8 cellular contexts compared by ENCODE assay signal in the genomic region with DNA sequence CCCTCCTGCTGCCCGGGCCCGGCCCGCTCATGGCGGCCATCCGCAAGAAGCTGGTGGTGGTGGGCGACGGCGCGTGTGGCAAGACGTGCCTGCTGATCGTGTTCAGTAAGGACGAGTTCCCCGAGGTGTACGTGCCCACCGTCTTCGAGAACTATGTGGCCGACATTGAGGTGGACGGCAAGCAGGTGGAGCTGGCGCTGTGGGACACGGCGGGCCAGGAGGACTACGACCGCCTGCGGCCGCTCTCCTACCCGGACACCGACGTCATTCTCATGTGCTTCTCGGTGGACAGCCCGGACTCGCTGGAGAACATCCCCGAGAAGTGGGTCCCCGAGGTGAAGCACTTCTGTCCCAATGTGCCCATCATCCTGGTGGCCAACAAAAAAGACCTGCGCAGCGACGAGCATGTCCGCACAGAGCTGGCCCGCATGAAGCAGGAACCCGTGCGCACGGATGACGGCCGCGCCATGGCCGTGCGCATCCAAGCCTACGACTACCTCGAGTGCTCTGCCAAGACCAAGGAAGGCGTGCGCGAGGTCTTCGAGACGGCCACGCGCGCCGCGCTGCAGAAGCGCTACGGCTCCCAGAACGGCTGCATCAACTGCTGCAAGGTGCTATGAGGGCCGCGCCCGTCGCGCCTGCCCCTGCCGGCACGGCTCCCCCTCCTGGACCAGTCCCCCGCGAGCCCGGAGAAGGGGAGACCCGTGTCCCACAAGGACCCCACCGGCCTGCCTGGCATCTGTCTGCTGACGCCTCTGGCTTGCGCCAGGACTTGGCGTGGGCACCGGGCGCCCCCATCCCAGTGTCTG. TPM values are rescaled to one million over a fixed set of nuclear protein-coding genes. Genes with fewer than 3 reads are reported as not detected.
DNase-seq lines count a peak whose midpoint lies in the region; ATAC-seq and TF ChIP-seq lines count a peak whose summit lies in the region.

No MANE protein-coding gene starts in this region.

- H3K4me1 Mint-ChIP-seq in activated CD8-positive, alpha-beta T cell treated with anti-CD3 and anti-CD28 coated beads for 36 hours (ENCODE audit: low read depth): peaks cover 8% of the 10 kb centered on the region
- peaks cover 0 to 7% of the 10 kb centered on the region in 2 donors for H3K4me1 Mint-ChIP-seq in natural killer cell treated with Interleukin-12 subunit alpha and Interleukin-12 subunit beta and Interleukin-15 and Interleukin-18, amount 100 ng/mL, for 72 hours (ENCODE audit: low read depth in 2 of 2)

- H3K4me3 ChIP-seq in HUES64 (ENCODE audit: low read length) (peak overlapping the region; percentile 90), fibroblast of lung (replicated peaks in 1 of 4; ENCODE audit: control extremely low read depth in 1 of 4, insufficient read depth in 1 of 4, low read depth in 3 of 4, low read length in 4 of 4) (peak overlapping the region; percentile 71 to 91 (median 76))

- peaks cover 6% of the 10 kb centered on the region for H4K20me1 ChIP-seq in fibroblast of lung (ENCODE audit: control insufficient read depth, extremely low read depth, insufficient read depth, low read length)

- peaks cover 2% of the 10 kb centered on the region; the same call in 1 of the 2 replicates for H3K36me3 ChIP-seq in HUES64 (ENCODE audit: insufficient read depth, low read length)
- peaks cover 6% of the 10 kb centered on the region for H3K36me3 ChIP-seq in fibroblast of lung (ENCODE audit: control insufficient read depth, insufficient read depth, low read length)

- H3K9me3 ChIP-seq in HUES64 (ENCODE audit: insufficient read depth, low read depth, low read length): no peaks in the 10 kb centered on the region
- no peaks in the 10 kb centered on the region for H3K9me3 ChIP-seq in fibroblast of lung (ENCODE audit: control insufficient read depth, insufficient read depth, low read depth, low read length)

- DNase-seq in COLO668 (lab: John Stamatoyannopoulos, UW; ENCODE audit: unreplicated experiment) (peak; percentile 67), fibroblast of lung (ENCODE audit: low read depth in 2 of 2) (peak; percentile 49 to 54), NOMO-1 treated with dmso at 0.1 percent for 144 hours (lab: John Stamatoyannopoulos, UW; ENCODE audit: unreplicated experiment) (no peak), putamen (ENCODE audit: low spot score) (no peak)
- peak; percentile 43 for DNase-seq in activated CD8-positive, alpha-beta T cell treated with anti-CD3 and anti-CD28 coated beads for 36 hours
- DNase-seq in natural killer cell treated with Interleukin-12 subunit alpha and Interleukin-12 subunit beta and Interleukin-15 and Interleukin-18, amount 100 ng/mL, for 72 hours (ENCODE audit: low spot score): no peak

- peaks cover 4% of the 10 kb centered on the region for H3K36me3 Mint-ChIP-seq in activated CD8-positive, alpha-beta T cell treated with anti-CD3 and anti-CD28 coated beads for 36 hours (ENCODE audit: low read depth)
- H3K36me3 Mint-ChIP-seq in natural killer cell treated with Interleukin-12 subunit alpha and Interleukin-12 subunit beta and Interleukin-15 and Interleukin-18, amount 100 ng/mL, for 72 hours: no peaks in the 10 kb centered on the region

- CTCF ChIA-PET in activated CD8-positive, alpha-beta T cell treated with anti-CD3 and anti-CD28 coated beads for 36 hours (lab: Charles Lee): interaction anchor here (1.1 to 10.2 kb wide), 12 partner anchors 10 to 474 kb away, joined by 3 to 117 read pairs (median 4); partner anchors contain the start of genes HS1BP3 and SDC1

- POLR2A ChIA-PET in activated CD8-positive, alpha-beta T cell treated with anti-CD3 and anti-CD28 coated beads for 36 hours (lab: Charles Lee): interaction anchor here (0.6 to 2.7 kb wide), 17 partner anchors 10 to 227 kb away, joined by 3 to 14 read pairs (median 4); partner anchors contain the start of gene HS1BP3

- no peak for TF ChIP-seq CTCF in activated CD8-positive, alpha-beta T cell treated with anti-CD3 and anti-CD28 coated beads for 36 hours (IDR thresholded peaks at IDR 0.05)
- TF ChIP-seq CTCF in fibroblast of lung (conservative IDR thresholded peaks at IDR 0.05 in 1 of 2, IDR thresholded peaks at IDR 0.05 in 1 of 2; ENCODE audit: low read depth in 1 of 2, low read length in 2 of 2): no peak

- H3K9ac ChIP-seq in HUES64 (ENCODE audit: low read depth, low read length): peak overlapping the region; percentile 81
- peak overlapping the region; percentile 98 for H3K9ac ChIP-seq in fibroblast of lung (ENCODE audit: insufficient read depth, low read length)

- H3K27ac ChIP-seq in HUES64 (ENCODE audit: low read depth, low read length) (peak overlapping the region; percentile 66; the same call in 1 of the 2 replicates), fibroblast of lung (ENCODE audit: insufficient read depth, low read length) (peak overlapping the region; percentile 93)

- peak; percentile 11 for ATAC-seq in GM19372 (IDR thresholded peaks at IDR 0.05; ENCODE audit: low read depth, unreplicated experiment)
- peak; percentile 3 for ATAC-seq in activated CD8-positive, alpha-beta T cell treated with anti-CD3 and anti-CD28 coated beads for 36 hours
- peak in 1 of 2 donors; percentile 28 for ATAC-seq in natural killer cell treated with Interleukin-12 subunit alpha and Interleukin-12 subunit beta and Interleukin-15 and Interleukin-18, amount 100 ng/mL, for 72 hours

- intact Hi-C loops in activated CD8-positive, alpha-beta T cell treated with anti-CD3 and anti-CD28 coated beads for 36 hours (cut with micrococcal nuclease): no loop called here

- peak overlapping the region; percentile 86 for H3K4me2 ChIP-seq in fibroblast of lung (ENCODE audit: extremely low read depth, insufficient read depth, low read length)

- H3K27me3 ChIP-seq in HUES64 (ENCODE audit: insufficient read depth, low read length): peaks cover 72% of the 10 kb centered on the region
- H3K27me3 ChIP-seq in fibroblast of lung (ENCODE audit: control insufficient read depth, insufficient read depth, low read length): no peaks in the 10 kb centered on the region

- peaks cover 48% of the 10 kb centered on the region for H3K4me1 ChIP-seq in HUES64 (ENCODE audit: insufficient read depth, low read length)
- peaks cover 25% of the 10 kb centered on the region for H3K4me1 ChIP-seq in fibroblast of lung (ENCODE audit: control insufficient read depth, extremely low read depth, insufficient read depth, low read length)

- H3K9me3 Mint-ChIP-seq in activated CD8-positive, alpha-beta T cell treated with anti-CD3 and anti-CD28 coated beads for 36 hours: no peaks in the 10 kb centered on the region
- H3K9me3 Mint-ChIP-seq in natural killer cell treated with Interleukin-12 subunit alpha and Interleukin-12 subunit beta and Interleukin-15 and Interleukin-18, amount 100 ng/mL, for 72 hours: no peaks in the 10 kb centered on the region

- under 1% methylated on average over 78 of the region's 78 CpGs for WGBS in HUES64

- peak overlapping the region; percentile 80 for H3K4me3 Mint-ChIP-seq in activated CD8-positive, alpha-beta T cell treated with anti-CD3 and anti-CD28 coated beads for 36 hours
- peak overlapping the region; percentile 90 for H3K4me3 Mint-ChIP-seq in natural killer cell treated with Interleukin-12 subunit alpha and Interleukin-12 subunit beta and Interleukin-15 and Interleukin-18, amount 100 ng/mL, for 72 hours

- peak overlapping the region; percentile 64 for H3K27ac Mint-ChIP-seq in activated CD8-positive, alpha-beta T cell treated with anti-CD3 and anti-CD28 coated beads for 36 hours
- H3K27ac Mint-ChIP-seq in natural killer cell treated with Interleukin-12 subunit alpha and Interleukin-12 subunit beta and Interleukin-15 and Interleukin-18, amount 100 ng/mL, for 72 hours: peak overlapping the region; percentile 33 to 60

- peaks cover 6% of the 10 kb centered on the region for H3K27me3 Mint-ChIP-seq in activated CD8-positive, alpha-beta T cell treated with anti-CD3 and anti-CD28 coated beads for 36 hours
- peaks cover 0 to 8% of the 10 kb centered on the region in 2 donors for H3K27me3 Mint-ChIP-seq in natural killer cell treated with Interleukin-12 subunit alpha and Interleukin-12 subunit beta and Interleukin-15 and Interleukin-18, amount 100 ng/mL, for 72 hours

- H2AFZ ChIP-seq in fibroblast of lung (ENCODE audit: low read length): no peak overlapping the region

- H3K79me2 ChIP-seq in fibroblast of lung (ENCODE audit: control insufficient read depth, insufficient read depth, low read length): peaks cover 26% of the 10 kb centered on the region

RNA-seq across cellular contexts. Expression of gene RHOB, which starts 0.8 kb away (rescaled TPM):
- polyA plus RNA-seq in HUES64 (2013, experiment 1 of 2): 35.2 TPM
- 53.3 TPM for polyA plus RNA-seq in HUES64 (2013, experiment 2 of 2)
- 10 to 100 TPM; 14.2 to 15.4 TPM for total RNA-seq in activated CD8-positive, alpha-beta T cell treated with anti-CD3 and anti-CD28 coated beads for 36 hours
- 85.3 and 171 TPM in 2 replicates for total RNA-seq in fibroblast of lung
- 107 and 113 TPM in 2 replicates for polyA plus RNA-seq in fibroblast of lung
- polyA plus RNA-seq in fibroblast of lung (2012): 110 and 123 TPM in 2 replicates
- polyA minus RNA-seq in fibroblast of lung (ENCODE audit: low replicate concordance): 19.5 and 39.4 TPM in 2 replicates
- 10 to 100 TPM; 12.1 to 26.8 TPM for total RNA-seq in natural killer cell treated with Interleukin-12 subunit alpha and Interleukin-12 subunit beta and Interleukin-15 and Interleukin-18, amount 100 ng/mL, for 72 hours

Comparison
In these comparisons a context has a peak if more than half of its experiments do, and no peak if none do; other contexts are left out.
1. DNase-seq: peak in COLO668 (single experiment), activated CD8-positive, alpha-beta T cell treated with anti-CD3 and anti-CD28 coated beads for 36 hours (single experiment) and fibroblast of lung (2 of 2); none in natural killer cell treated with Interleukin-12 subunit alpha and Interleukin-12 subunit beta and Interleukin-15 and Interleukin-18, amount 100 ng/mL, for 72 hours (single experiment), NOMO-1 treated with dmso at 0.1 percent for 144 hours (single experiment) and putamen (single experiment).